11 cellular contexts compared by ENCODE assay signal in genomic region chr5:143063175-143063970, GRCh38.
DNase-seq lines count a peak whose midpoint lies in the region; ATAC-seq and TF ChIP-seq lines count a peak whose summit lies in the region.
"Had no signal": no experiment of that assay in that cellular context is flagged by ENCODE, and none has a peak within 500 bp of the region (broad histone marks: within the 10 kb centered on the region; RNA-seq: fewer than 3 reads in every experiment).

No MANE protein-coding gene starts in this region.

- intact Hi-C loops in activated CD4-positive, alpha-beta T cell treated with anti-CD3 and anti-CD28 coated beads for 36 hours (cut with DNase I, micrococcal nuclease), result no loop called here
- intact Hi-C loops in activated CD4-positive, alpha-beta memory T cell treated with anti-CD3 and anti-CD28 coated beads for 36 hours (cut with micrococcal nuclease), result no loop called here

- no peak overlapping the region for H3K27ac Mint-ChIP-seq in progenitor cell of endocrine pancreas
- no peak overlapping the region for H3K27ac Mint-ChIP-seq in activated CD4-positive, alpha-beta T cell treated with anti-CD3 and anti-CD28 coated beads for 36 hours
- no peak overlapping the region for H3K27ac Mint-ChIP-seq in activated CD4-positive, alpha-beta memory T cell treated with anti-CD3 and anti-CD28 coated beads for 36 hours
- H3K27ac Mint-ChIP-seq: T-helper 1 cell treated with Interleukin-12 subunit alpha and Interleukin-12 subunit beta and Interleukin-4 antibody, amounts not matched to agents 30 μg/mL and 1 μg/mL, for 36 hours had no signal

- H3K4me1 ChIP-seq in esophagus (ENCODE audit: control insufficient read depth in 2 of 2, insufficient read depth in 2 of 2, low read length in 1 of 2), result peaks cover 0 to 10% of the 10 kb centered on the region in 2 donors

- H3K27me3 Mint-ChIP-seq in progenitor cell of endocrine pancreas, result no peaks in the 10 kb centered on the region
- no peaks in the 10 kb centered on the region for H3K27me3 Mint-ChIP-seq in activated CD4-positive, alpha-beta T cell treated with anti-CD3 and anti-CD28 coated beads for 36 hours
- no peaks in the 10 kb centered on the region for H3K27me3 Mint-ChIP-seq in activated CD4-positive, alpha-beta memory T cell treated with anti-CD3 and anti-CD28 coated beads for 36 hours
- H3K27me3 Mint-ChIP-seq: naive thymus-derived CD4-positive, alpha-beta T cell had no signal

- TF ChIP-seq CTCF in progenitor cell of endocrine pancreas (IDR thresholded peaks at IDR 0.05; ENCODE audit: unreplicated experiment), result no peak

- peaks cover 0 to 2% of the 10 kb centered on the region in 2 donors for H3K36me3 ChIP-seq in esophagus (ENCODE audit: control insufficient read depth in 2 of 2, insufficient read depth in 2 of 2, low read length in 1 of 2)

- POLR2A ChIA-PET in activated CD4-positive, alpha-beta T cell treated with anti-CD3 and anti-CD28 coated beads for 36 hours (lab: Charles Lee), result no interaction called here
- POLR2A ChIA-PET in activated CD4-positive, alpha-beta memory T cell treated with anti-CD3 and anti-CD28 coated beads for 36 hours (lab: Charles Lee), result interaction anchor here (0.6 to 1.0 kb wide), 2 partner anchors 13 to 157 kb away, joined by 3 read pairs; no protein-coding TSS in a partner anchor

- H3K27ac ChIP-seq in esophagus (ENCODE audit: low read depth in 2 of 2, low read length in 1 of 2) (peak overlapping the region; percentile 30 to 65), temporal lobe (ENCODE audit: low read depth, low read length) (peak overlapping the region; percentile 28)

- WGBS in esophagus, 2 donors, result 51 to 62% methylated on average over 7 of the region's 7 CpGs

- H3K9me3 Mint-ChIP-seq in progenitor cell of endocrine pancreas (ENCODE audit: low read depth), result no peaks in the 10 kb centered on the region
- no peaks in the 10 kb centered on the region for H3K9me3 Mint-ChIP-seq in activated CD4-positive, alpha-beta T cell treated with anti-CD3 and anti-CD28 coated beads for 36 hours (ENCODE audit: low read depth)
- H3K9me3 Mint-ChIP-seq in activated CD4-positive, alpha-beta memory T cell treated with anti-CD3 and anti-CD28 coated beads for 36 hours, result no peaks in the 10 kb centered on the region
- H3K9me3 Mint-ChIP-seq: T-helper 1 cell treated with Interleukin-12 subunit alpha and Interleukin-12 subunit beta and Interleukin-4 antibody, amounts not matched to agents 30 μg/mL and 1 μg/mL, for 36 hours had no signal

- H3K4me3 Mint-ChIP-seq in progenitor cell of endocrine pancreas (ENCODE audit: low read depth), result no peak overlapping the region
- no peak overlapping the region for H3K4me3 Mint-ChIP-seq in activated CD4-positive, alpha-beta T cell treated with anti-CD3 and anti-CD28 coated beads for 36 hours
- no peak overlapping the region for H3K4me3 Mint-ChIP-seq in activated CD4-positive, alpha-beta memory T cell treated with anti-CD3 and anti-CD28 coated beads for 36 hours
- H3K4me3 Mint-ChIP-seq: naive thymus-derived CD4-positive, alpha-beta T cell; T-helper 1 cell treated with Interleukin-12 subunit alpha and Interleukin-12 subunit beta and Interleukin-4 antibody, amounts not matched to agents 30 μg/mL and 1 μg/mL, for 36 hours had no signal

- H3K4me1 Mint-ChIP-seq in progenitor cell of endocrine pancreas (ENCODE audit: low read depth), result no peaks in the 10 kb centered on the region
- peaks cover 32% of the 10 kb centered on the region for H3K4me1 Mint-ChIP-seq in activated CD4-positive, alpha-beta T cell treated with anti-CD3 and anti-CD28 coated beads for 36 hours
- H3K4me1 Mint-ChIP-seq in activated CD4-positive, alpha-beta memory T cell treated with anti-CD3 and anti-CD28 coated beads for 36 hours (ENCODE audit: low read depth), result peaks cover 48% of the 10 kb centered on the region

- CTCF ChIA-PET in activated CD4-positive, alpha-beta T cell treated with anti-CD3 and anti-CD28 coated beads for 36 hours (lab: Charles Lee), result interaction anchor here (0.6 kb wide), 1 partner anchor 1252 kb away, joined by 3 read pairs; no protein-coding TSS in a partner anchor
- CTCF ChIA-PET in activated CD4-positive, alpha-beta memory T cell treated with anti-CD3 and anti-CD28 coated beads for 36 hours (lab: Charles Lee), result no interaction called here

- H3K36me3 Mint-ChIP-seq in progenitor cell of endocrine pancreas (ENCODE audit: insufficient read depth), result peaks cover 1% of the 10 kb centered on the region
- peaks cover 22% of the 10 kb centered on the region for H3K36me3 Mint-ChIP-seq in activated CD4-positive, alpha-beta T cell treated with anti-CD3 and anti-CD28 coated beads for 36 hours (ENCODE audit: low read depth)
- H3K36me3 Mint-ChIP-seq in activated CD4-positive, alpha-beta memory T cell treated with anti-CD3 and anti-CD28 coated beads for 36 hours, result peaks cover 17% of the 10 kb centered on the region

- DNase-seq in NCI-H2196 (lab: John Stamatoyannopoulos, UW; ENCODE audit: unreplicated experiment) (peak; percentile 79), mucosa of gallbladder (ENCODE audit: low spot score) (peak; percentile 46), progenitor cell of endocrine pancreas (ENCODE audit: low spot score, unreplicated experiment) (no peak), NCI-H128 (lab: John Stamatoyannopoulos, UW; ENCODE audit: unreplicated experiment) (no peak)
- DNase-seq in activated CD4-positive, alpha-beta T cell treated with anti-CD3 and anti-CD28 coated beads for 36 hours, result no peak
- DNase-seq in activated CD4-positive, alpha-beta memory T cell treated with anti-CD3 and anti-CD28 coated beads for 36 hours, result no peak
- DNase-seq: naive thymus-derived CD4-positive, alpha-beta T cell; NCI-H146 had no signal

- H3K4me3 ChIP-seq in esophagus (ENCODE audit: low read depth in 1 of 2, low read length in 2 of 2), result no peak overlapping the region

- no peaks in the 10 kb centered on the region for H3K9me3 ChIP-seq in esophagus (ENCODE audit: control insufficient read depth in 2 of 2, insufficient read depth in 1 of 2, low read depth in 1 of 2, low read length in 1 of 2)

- ATAC-seq in activated CD4-positive, alpha-beta T cell treated with anti-CD3 and anti-CD28 coated beads for 36 hours, result no peak
- ATAC-seq: naive thymus-derived CD4-positive, alpha-beta T cell had no signal

- no peaks in the 10 kb centered on the region for H3K27me3 ChIP-seq in esophagus (ENCODE audit: control insufficient read depth in 1 of 2, insufficient read depth in 2 of 2, low read length in 2 of 2)

Comparison
In these comparisons a context has a peak if more than half of its experiments do, and no peak if none do; other contexts are left out.
1. DNase-seq: peak in NCI-H2196 (single experiment) and mucosa of gallbladder (single experiment); none in progenitor cell of endocrine pancreas (single experiment), activated CD4-positive, alpha-beta T cell treated with anti-CD3 and anti-CD28 coated beads for 36 hours (single experiment), NCI-H128 (single experiment) and activated CD4-positive, alpha-beta memory T cell treated with anti-CD3 and anti-CD28 coated beads for 36 hours (single experiment).